ENCODE assay signal across 1 cellular context in genomic region chr1:75796376-75797272, GRCh38.
TF ChIP-seq lines count a peak whose summit lies in the region.

MSH4 (plus strand) TSS chr1:75796882; CDS start chr1:75796986, 104 bp downstream.

TF ChIP-seq in H1, 55 proteins besides CTCF, POLR2A, EP300 and RAD21:
- TF ChIP-seq SAP30 (IDR thresholded peaks at IDR 0.05; ENCODE audit: insufficient read depth, insufficient replicate concordance, low read length) (no peak), SRF (IDR thresholded peaks at IDR 0.05; ENCODE audit: low read depth, low read length) (no peak), TBP (IDR thresholded peaks at IDR 0.05; ENCODE audit: low read depth, low read length) (no peak), SP4 (IDR thresholded peaks at IDR 0.05; ENCODE audit: low read length) (no peak), JUN (IDR thresholded peaks at IDR 0.05; ENCODE audit: low read depth, low read length) (no peak), CBX8 (IDR thresholded peaks at IDR 0.05; ENCODE audit: borderline replicate concordance, low read depth, low read length) (no peak), HDAC2 (IDR thresholded peaks at IDR 0.05; ENCODE audit: borderline replicate concordance in 1 of 2, low read depth in 2 of 2, low read length in 2 of 2) (no peak), POLR2AphosphoS5 (IDR thresholded peaks at IDR 0.05; ENCODE audit: low read depth, low read length) (peak; percentile 78; the same call in 1 of the 2 replicates), TAF7 (optimal IDR thresholded peaks at IDR 0.05; ENCODE audit: borderline replicate concordance, low read depth, low read length) (no peak), FOSL1 (IDR thresholded peaks at IDR 0.05; ENCODE audit: insufficient read depth, low read depth, low read length) (no peak), RBBP5 (IDR thresholded peaks at IDR 0.05; ENCODE audit: borderline replicate concordance, low read depth, low read length) (no peak), E2F6 (IDR thresholded peaks at IDR 0.05) (0 out of 2 replicates have a peak, but pooled peaks have one; percentile 7)
TF ChIP-seq in H1: peak in this region for 2.
